In the genomic region with DNA sequence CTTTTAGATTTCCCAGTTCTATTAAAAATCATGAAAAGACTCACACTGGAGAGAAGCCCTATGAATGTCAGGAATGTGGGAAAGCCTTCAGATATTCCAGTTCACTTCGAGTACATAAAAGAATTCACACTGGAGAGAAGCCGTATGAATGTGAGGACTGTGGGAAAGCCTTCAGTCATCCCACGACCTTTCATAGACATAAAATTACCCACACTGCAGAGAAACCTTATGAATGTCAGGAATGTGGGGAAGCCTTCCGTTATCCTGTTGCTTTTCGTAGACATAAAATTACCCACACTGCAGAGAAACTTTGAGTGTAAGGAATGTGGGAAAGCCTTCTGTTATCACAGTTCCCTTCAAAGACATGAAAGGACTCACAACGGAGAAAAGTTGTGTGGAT, we compare ENCODE assay signal across 23 cellular contexts.
"Had no signal": no experiment of that assay in that cellular context is flagged by ENCODE, and none has a peak within 500 bp of the region (broad histone marks: within the 10 kb centered on the region; RNA-seq: fewer than 3 reads in every experiment).

No MANE protein-coding gene starts in this region.

- FAIRE-seq: RCC 7860 had no signal

- H3K27me3 ChIP-seq: brain microvascular endothelial cell, cardiac muscle cell, SJSA1 had no signal

- H3K27ac ChIP-seq: brain microvascular endothelial cell, cardiac muscle cell, SJSA1 had no signal

- H3K4me1 ChIP-seq: SJSA1 had no signal

- ATAC-seq: activated T-helper 17 cell treated with anti-CD3 and anti-CD28 coated beads, Interleukin-2, amount 50 U/mL, for 72 hours; SK-N-SH treated with all-trans-retinoic acid at 6 μM for 48 hours had no signal

- H3K4me3 ChIP-seq: cardiac muscle cell, SJSA1 had no signal

- DNase-seq: activated CD4-positive, alpha-beta memory T cell treated with anti-CD3 and anti-CD28 coated beads, Interleukin-2, amount 10 ng/mL, durations not matched to agents 7 days and 5 days; activated CD4-positive, alpha-beta T cell treated with anti-CD3 and anti-CD28 coated beads for 1 hour; activated CD4-positive, alpha-beta T cell treated with anti-CD3 and anti-CD28 coated beads, Interleukin-2, amount 10 ng/mL, durations not matched to agents 7 days and 5 days; activated gamma-delta T cell; activated naive CD4-positive, alpha-beta T cell treated with anti-CD3 and anti-CD28 coated beads for 36 hours; activated T-cell treated with anti-CD3 and anti-CD28 coated beads for 4 hours; activated T-cell treated with anti-CD3 and anti-CD28 coated beads, Interleukin-2, amount 50 U/mL, for 48 hours; brain microvascular endothelial cell; Kasumi-1; NCI-H1092; NCI-H1417 treated with DMSO at 0.1 percent for 48 hours; NCI-H1694 treated with DMSO at 0.1 percent for 48 hours; NCI-H2029 treated with DMSO at 0.1 percent for 48 hours; NCI-H510A treated with DMSO at 0.1 percent for 48 hours; NCI-H69; NK-92 treated with Interleukin-12 subunit alpha and Interleukin-12 subunit beta, amount 100 ng/mL, for 24 hours; SHP77; SW 1271 had no signal
